Comparison of ENCODE assay signal across 12 cellular contexts in genomic region chr2:15378148-15378908, GRCh38.
DNase-seq lines count a peak whose midpoint lies in the region; ATAC-seq and TF ChIP-seq lines count a peak whose summit lies in the region.
"Had no signal": no experiment of that assay in that cellular context is flagged by ENCODE, and none has a peak within 500 bp of the region (broad histone marks: within the 10 kb centered on the region; RNA-seq: fewer than 3 reads in every experiment).

No MANE protein-coding gene starts in this region.

- peak overlapping the region; percentile 44 for H3K4me2 ChIP-seq in OCI-LY7 (ENCODE audit: low read length)

- H3K4me1 Mint-ChIP-seq in Calu3 (ENCODE audit: low read depth, unreplicated experiment): no peaks in the 10 kb centered on the region
- no peaks in the 10 kb centered on the region for H3K4me1 Mint-ChIP-seq in CD4-positive, alpha-beta T cell (ENCODE audit: low read depth)

- CTCF ChIA-PET in OCI-LY7 (lab: Charles Lee; ENCODE audit: unreplicated experiment): no interaction called here
- CTCF ChIA-PET in Calu3 (lab: Charles Lee): interaction anchor here (1.1 kb wide), 1 partner anchor 8 kb away, joined by 3 read pairs; no protein-coding TSS in a partner anchor
- CTCF ChIA-PET in CD4-positive, alpha-beta T cell (lab: Charles Lee): no interaction called here

- no peak for TF ChIP-seq CTCF in GM20000 (IDR thresholded peaks at IDR 0.05; ENCODE audit: extremely low read depth, missing control alignments)
- no peak for TF ChIP-seq CTCF in OCI-LY7 (conservative IDR thresholded peaks at IDR 0.05; ENCODE audit: low read length)
- no peak for TF ChIP-seq CTCF in Calu3 (IDR thresholded peaks at IDR 0.05; ENCODE audit: unreplicated experiment)
- TF ChIP-seq CTCF in CD4-positive, alpha-beta T cell (IDR thresholded peaks at IDR 0.05): no peak

- no peaks in the 10 kb centered on the region for H4K20me1 ChIP-seq in OCI-LY7 (ENCODE audit: insufficient read depth, low read length)

- no peaks in the 10 kb centered on the region for H3K79me2 ChIP-seq in OCI-LY7 (ENCODE audit: insufficient read depth, low read depth, low read length)

- peaks cover 13% of the 10 kb centered on the region for H3K4me1 ChIP-seq in OCI-LY7 (ENCODE audit: insufficient read depth, low read length, poor library complexity, severe bottlenecking)

- peak overlapping the region; percentile 9 for H3K27ac ChIP-seq in OCI-LY7 (ENCODE audit: low read depth, low read length, poor library complexity, severe bottlenecking)
- no peak overlapping the region for H3K27ac ChIP-seq in CD4-positive, alpha-beta T cell (ENCODE audit: low read depth, low read length)
- H3K27ac ChIP-seq: GM23248 had no signal

- H3K9me3 ChIP-seq in OCI-LY7 (ENCODE audit: low read length): no peaks in the 10 kb centered on the region
- no peaks in the 10 kb centered on the region for H3K9me3 ChIP-seq in CD4-positive, alpha-beta T cell (ENCODE audit: control insufficient read depth, low read length)

- ATAC-seq in GM18861 (IDR thresholded peaks at IDR 0.05; ENCODE audit: unreplicated experiment) (peak; percentile 71), HG03095 (IDR thresholded peaks at IDR 0.05; ENCODE audit: unreplicated experiment) (peak; percentile 73)
- no peak for ATAC-seq in CD4-positive, alpha-beta T cell (ENCODE audit: poor library complexity)

- H3K27me3 ChIP-seq in CD4-positive, alpha-beta T cell (ENCODE audit: control insufficient read depth, insufficient read depth, low read length): no peaks in the 10 kb centered on the region

- peaks cover 14% of the 10 kb centered on the region for H3K36me3 ChIP-seq in OCI-LY7 (ENCODE audit: insufficient read depth, low read length)

- H3K9me2 ChIP-seq in OCI-LY7 (ENCODE audit: insufficient read depth, low read length): no peaks in the 10 kb centered on the region

- no peak overlapping the region for H3K4me3 Mint-ChIP-seq in Calu3 (ENCODE audit: low read depth, unreplicated experiment)
- no peak overlapping the region for H3K4me3 Mint-ChIP-seq in CD4-positive, alpha-beta T cell
- H3K4me3 Mint-ChIP-seq: activated T-helper 1 cell treated with anti-CD3 and anti-CD28 coated beads, Interleukin-12 subunit alpha, Interleukin-12 subunit beta, Interleukin-2, Interleukin-4 antibody, amounts not matched to agents 30 ng/mL and 10 ng/mL and 1 ng/mL, durations not matched to agents 14 hours and 24 hours and 36 hours; dendritic cell treated with granulocyte-macrophage colony-stimulating factor and Interleukin-4, amounts not matched to agents 40 ng/mL and 50 ng/mL, for 4 days had no signal

- DNase-seq in GM20000 (ENCODE audit: low spot score): peak; percentile 13
- peak; percentile 50 for DNase-seq in OCI-LY7 (ENCODE audit: low spot score)
- no peak for DNase-seq in UCSD-AML1 (lab: John Stamatoyannopoulos, UW; ENCODE audit: unreplicated experiment)
- no peak for DNase-seq in Calu3
- DNase-seq in CD4-positive, alpha-beta T cell: no peak
- DNase-seq: DMS 273 treated with DMSO at 0.1 percent for 48 hours, GM23248, mammary epithelial cell had no signal

- H3K36me3 Mint-ChIP-seq in Calu3 (ENCODE audit: insufficient read depth, unreplicated experiment): no peaks in the 10 kb centered on the region
- peaks cover 75% of the 10 kb centered on the region for H3K36me3 Mint-ChIP-seq in CD4-positive, alpha-beta T cell (ENCODE audit: low read depth)

- no peak overlapping the region for H2AFZ ChIP-seq in OCI-LY7 (ENCODE audit: low read length)
- H2AFZ ChIP-seq: GM23248 had no signal

- H3K4me3 ChIP-seq in OCI-LY7 (ENCODE audit: low read depth, low read length, poor library complexity, severe bottlenecking): no peak overlapping the region
- H3K4me3 ChIP-seq: GM23248 had no signal

- intact Hi-C loops in OCI-LY7 (cut with micrococcal nuclease; ENCODE audit: unreplicated experiment): no loop called here
- intact Hi-C loops in Calu3 (cut with micrococcal nuclease; ENCODE audit: unreplicated experiment): no loop called here
- intact Hi-C loops in CD4-positive, alpha-beta T cell (cut with DNase I, micrococcal nuclease): no loop called here

- POLR2A ChIA-PET in OCI-LY7 (lab: Charles Lee): interaction anchor here (0.6 to 1.0 kb wide), 4 partner anchors 26 to 344 kb away, joined by 3 to 4 read pairs (median 4); no protein-coding TSS in a partner anchor
- POLR2A ChIA-PET in CD4-positive, alpha-beta T cell (lab: Charles Lee): no interaction called here

- BruUV-seq in OCI-LY7 (replicated peaks; lab: Mats Ljungman, UMichigan): no TSS peak
- BruUV-seq in Calu3 (replicated peaks; lab: Mats Ljungman, UMichigan): no TSS peak

- H3K27me3 Mint-ChIP-seq in Calu3 (ENCODE audit: unreplicated experiment): no peaks in the 10 kb centered on the region
- H3K27me3 Mint-ChIP-seq in CD4-positive, alpha-beta T cell: no peaks in the 10 kb centered on the region
- H3K27me3 Mint-ChIP-seq: dendritic cell treated with granulocyte-macrophage colony-stimulating factor and Interleukin-4, amounts not matched to agents 40 ng/mL and 50 ng/mL, for 4 days had no signal

- no peaks in the 10 kb centered on the region for H3K9me3 Mint-ChIP-seq in Calu3 (ENCODE audit: low read depth, unreplicated experiment)
- H3K9me3 Mint-ChIP-seq in CD4-positive, alpha-beta T cell: no peaks in the 10 kb centered on the region
- H3K9me3 Mint-ChIP-seq: activated T-helper 1 cell treated with anti-CD3 and anti-CD28 coated beads, Interleukin-12 subunit alpha, Interleukin-12 subunit beta, Interleukin-2, Interleukin-4 antibody, amounts not matched to agents 30 ng/mL and 10 ng/mL and 1 ng/mL, durations not matched to agents 14 hours and 24 hours and 36 hours; dendritic cell treated with granulocyte-macrophage colony-stimulating factor and Interleukin-4, amounts not matched to agents 40 ng/mL and 50 ng/mL, for 4 days had no signal

- H3K27ac Mint-ChIP-seq in Calu3 (ENCODE audit: unreplicated experiment): no peak overlapping the region
- no peak overlapping the region for H3K27ac Mint-ChIP-seq in CD4-positive, alpha-beta T cell
- H3K27ac Mint-ChIP-seq: activated T-helper 1 cell treated with anti-CD3 and anti-CD28 coated beads, Interleukin-12 subunit alpha, Interleukin-12 subunit beta, Interleukin-2, Interleukin-4 antibody, amounts not matched to agents 30 ng/mL and 10 ng/mL and 1 ng/mL, durations not matched to agents 14 hours and 24 hours and 36 hours; dendritic cell treated with granulocyte-macrophage colony-stimulating factor and Interleukin-4, amounts not matched to agents 40 ng/mL and 50 ng/mL, for 4 days had no signal

Comparison
In these comparisons a context has a peak if more than half of its experiments do, and no peak if none do; other contexts are left out.
1. DNase-seq: peak in GM20000 (single experiment) and OCI-LY7 (single experiment); none in UCSD-AML1 (single experiment), Calu3 (single experiment) and CD4-positive, alpha-beta T cell (0 of 10).